ENCODE assay signal across 5 cellular contexts in the genomic region with DNA sequence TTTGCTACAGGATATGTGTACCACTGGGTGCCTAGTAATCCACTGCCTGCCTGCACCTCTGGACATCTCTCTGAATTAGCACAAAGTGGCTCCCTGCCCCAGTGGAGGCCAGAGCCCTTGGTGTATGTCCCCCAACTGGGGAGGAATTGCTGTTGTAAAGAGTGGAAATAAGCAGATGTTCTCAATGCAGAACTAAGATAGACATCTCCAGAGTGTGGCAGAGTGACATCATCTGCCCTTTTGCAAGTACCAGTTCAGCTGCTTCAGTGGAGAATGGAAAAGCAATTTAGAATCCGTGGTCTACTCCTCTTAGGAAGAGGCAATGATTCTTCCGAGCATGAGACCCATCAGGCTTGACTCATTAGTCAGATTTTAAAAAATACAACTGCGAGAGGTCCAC.
"Had no signal": no experiment of that assay in that cellular context is flagged by ENCODE, and none has a peak within 500 bp of the region (broad histone marks: within the 10 kb centered on the region; RNA-seq: fewer than 3 reads in every experiment).

No MANE protein-coding gene starts in this region.

- H3K4me3 ChIP-seq: GM23338, K562 had no signal

- H3K27ac Mint-ChIP-seq: GM23338, H9 had no signal

- DNase-seq: H9, HCEC 1CT, IMR-90 had no signal

- H3K9me3 Mint-ChIP-seq: GM23338, H9 had no signal

- H3K4me1 Mint-ChIP-seq: GM23338, H9 had no signal

- H2AFZ ChIP-seq: GM23338 had no signal

- H3K4me2 ChIP-seq: GM23338 had no signal

- H3K4me3 Mint-ChIP-seq: GM23338, H9 had no signal

- ATAC-seq: GM23338, K562 had no signal
